In the genomic region with DNA sequence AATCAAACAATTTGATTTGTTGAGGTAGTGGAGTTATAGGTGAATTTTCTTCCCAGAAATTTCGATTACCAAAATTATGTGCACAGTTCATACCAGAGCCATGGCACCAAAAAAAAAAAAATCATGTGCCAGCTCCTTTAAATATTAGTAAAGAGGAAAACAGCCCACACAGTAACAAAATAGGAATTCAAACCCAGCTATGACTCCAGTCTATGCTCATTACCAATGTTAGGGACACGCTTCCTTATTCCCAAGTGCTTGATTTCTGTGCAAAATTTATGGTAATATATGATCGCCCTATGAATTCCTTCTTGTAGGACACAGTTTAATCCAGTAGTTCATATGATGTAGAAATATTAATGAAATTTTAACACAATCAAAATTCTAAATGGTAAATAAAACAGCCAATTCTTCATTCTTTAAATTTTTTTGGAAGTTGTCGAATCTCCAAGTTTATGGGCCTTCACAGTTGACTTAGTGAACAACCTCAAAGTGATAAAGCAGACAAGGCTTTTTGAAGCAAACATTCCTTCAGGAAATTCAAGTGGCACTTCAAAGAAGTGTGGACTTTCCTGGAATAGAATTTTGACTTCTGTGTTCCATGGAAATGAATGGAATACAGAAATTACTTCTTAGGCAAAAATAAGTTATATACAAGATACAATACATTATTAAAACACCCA, we compare ENCODE assay signal across 14 cellular contexts. TPM values are rescaled to one million over a fixed set of nuclear protein-coding genes. Genes with fewer than 3 reads are reported as not detected.
A peak's percentile ranks its signal among the peaks of the same experiment; 100 is the strongest.
DNase-seq lines count a peak whose midpoint lies in the region; ATAC-seq, FAIRE-seq and TF ChIP-seq lines count a peak whose summit lies in the region.
"Had no signal": no experiment of that assay in that cellular context is flagged by ENCODE, and none has a peak within 500 bp of the region (broad histone marks: within the 10 kb centered on the region; RNA-seq: fewer than 3 reads in every experiment).

No MANE protein-coding gene starts in this region.

- H3K4me1 Mint-ChIP-seq in activated naive CD8-positive, alpha-beta T cell (ENCODE audit: low read depth), result peaks cover 65% of the 10 kb centered on the region
- H3K4me1 Mint-ChIP-seq in activated naive CD8-positive, alpha-beta T cell treated with anti-CD3 and anti-CD28 coated beads for 36 hours, result peaks cover 52% of the 10 kb centered on the region

- peaks cover 0 to 3% of the 10 kb centered on the region in 2 donors for H3K36me3 ChIP-seq in kidney (ENCODE audit: control insufficient read depth in 1 of 2, insufficient read depth in 2 of 2, low read length in 2 of 2)
- peaks cover 9% of the 10 kb centered on the region for H3K36me3 ChIP-seq in thoracic aorta

- intact Hi-C loops in kidney (cut with DNase I), result no loop called here

- in situ Hi-C loops in astrocyte of the cerebellum (cut with HindIII; ENCODE audit: low sequenced_read_pairs), result no loop called here

- peaks cover 2% of the 10 kb centered on the region for H3K36me3 Mint-ChIP-seq in activated naive CD8-positive, alpha-beta T cell
- peaks cover 7% of the 10 kb centered on the region for H3K36me3 Mint-ChIP-seq in activated naive CD8-positive, alpha-beta T cell treated with anti-CD3 and anti-CD28 coated beads for 36 hours

- no peak for FAIRE-seq in kidney (lab: Jason Lieb, UNC)
- FAIRE-seq: GM12892 had no signal

- H3K27ac ChIP-seq in kidney (ENCODE audit: low read depth in 2 of 2, low read length in 2 of 2) (no peak overlapping the region), thoracic aorta (no peak overlapping the region)
- H3K27ac ChIP-seq: SJCRH30 had no signal

- H3K4me3 ChIP-seq in astrocyte of the cerebellum (ENCODE audit: low read depth, low read length) (peak overlapping the region; percentile 89), kidney (ENCODE audit: low read length in 2 of 2) (peak overlapping the region; percentile 93 to 95), thoracic aorta (peak overlapping the region; percentile 91)
- H3K4me3 ChIP-seq: SJCRH30 had no signal

- H3K9me3 ChIP-seq in kidney (ENCODE audit: control insufficient read depth in 1 of 2, low read length in 2 of 2) (no peaks in the 10 kb centered on the region), thoracic aorta (no peaks in the 10 kb centered on the region)
- H3K9me3 ChIP-seq: SJCRH30 had no signal

- H3K27ac Mint-ChIP-seq in activated naive CD8-positive, alpha-beta T cell, result no peak overlapping the region
- no peak overlapping the region for H3K27ac Mint-ChIP-seq in activated naive CD8-positive, alpha-beta T cell treated with anti-CD3 and anti-CD28 coated beads for 36 hours

- peaks cover 11 to 14% of the 10 kb centered on the region in 2 donors for H3K4me1 ChIP-seq in kidney (ENCODE audit: control insufficient read depth in 1 of 2, insufficient read depth in 1 of 2, low read depth in 1 of 2, low read length in 2 of 2)
- H3K4me1 ChIP-seq in thoracic aorta (ENCODE audit: control insufficient read depth in 1 of 2, low read depth in 2 of 2), result peaks cover 33 to 57% of the 10 kb centered on the region in 2 donors
- H3K4me1 ChIP-seq: SJCRH30 had no signal

- ATAC-seq in thoracic aorta (ENCODE audit: insufficient number of reproducible peaks, low FRiP score, low read depth), result no peak

- no peaks in the 10 kb centered on the region for H3K27me3 ChIP-seq in thoracic aorta (replicated peaks; ENCODE audit: insufficient read depth)
- H3K27me3 ChIP-seq: SJCRH30 had no signal

- peak overlapping the region; percentile 20 for H3K4me3 Mint-ChIP-seq in activated naive CD8-positive, alpha-beta T cell
- no peak overlapping the region for H3K4me3 Mint-ChIP-seq in activated naive CD8-positive, alpha-beta T cell treated with anti-CD3 and anti-CD28 coated beads for 36 hours

- H3K27me3 Mint-ChIP-seq in activated naive CD8-positive, alpha-beta T cell, result no peaks in the 10 kb centered on the region
- H3K27me3 Mint-ChIP-seq in activated naive CD8-positive, alpha-beta T cell treated with anti-CD3 and anti-CD28 coated beads for 36 hours, result no peaks in the 10 kb centered on the region
- H3K27me3 Mint-ChIP-seq: central memory CD8-positive, alpha-beta T cell had no signal

- no peaks in the 10 kb centered on the region for H3K9me3 Mint-ChIP-seq in activated naive CD8-positive, alpha-beta T cell (ENCODE audit: low read depth)
- no peaks in the 10 kb centered on the region for H3K9me3 Mint-ChIP-seq in activated naive CD8-positive, alpha-beta T cell treated with anti-CD3 and anti-CD28 coated beads for 36 hours
- H3K9me3 Mint-ChIP-seq: central memory CD8-positive, alpha-beta T cell had no signal

- DNase-seq in activated naive CD8-positive, alpha-beta T cell treated with anti-CD3 and anti-CD28 coated beads for 36 hours, result no peak
- DNase-seq in astrocyte of the cerebellum (ENCODE audit: low read depth) (no peak), kidney (no peak), thoracic aorta (ENCODE audit: low spot score) (no peak), AG08395 (ENCODE audit: low spot score) (no peak), NCI-H510A treated with DMSO at 0.1 percent for 48 hours (lab: John Stamatoyannopoulos, UW) (no peak), NCI-H774 (lab: John Stamatoyannopoulos, UW) (no peak)
- DNase-seq: H7, NCI-H2107, retina, SJCRH30 had no signal

- no peak overlapping the region for H3K9ac ChIP-seq in kidney (ENCODE audit: low read length in 2 of 2)

- no peak for TF ChIP-seq CTCF in astrocyte of the cerebellum (IDR thresholded peaks at IDR 0.05; ENCODE audit: low read depth, low read length, missing control alignments)
- TF ChIP-seq CTCF in kidney (IDR thresholded peaks at IDR 0.05; ENCODE audit: borderline replicate concordance, extremely low read depth, insufficient read depth), result no peak
- no peak for TF ChIP-seq CTCF in thoracic aorta (IDR thresholded peaks at IDR 0.05)

RNA-seq across cellular contexts. Expression of a gene that starts 1.9 kb away (rescaled TPM):
- total RNA-seq in activated naive CD8-positive, alpha-beta T cell treated with anti-CD3 and anti-CD28 coated beads for 36 hours, result 10 to 100 TPM; 57.1 to 59.0 TPM
- total RNA-seq in kidney (80.5 TPM), thoracic aorta (10 to 100 TPM; 45.9 to 74.1 TPM)
- polyA plus RNA-seq in kidney (ENCODE audit: insufficient read depth, low read depth, low replicate concordance), result 13.1 TPM

RNA-seq across cellular contexts. Expression of a gene that starts 6.3 kb away (rescaled TPM):
- 10 to 100 TPM; 54.6 to 56.5 TPM for total RNA-seq in activated naive CD8-positive, alpha-beta T cell treated with anti-CD3 and anti-CD28 coated beads for 36 hours
- total RNA-seq in kidney (44.2 TPM), thoracic aorta (100 to 1,000 TPM in 1 of 2 donors, 10 to 100 TPM in 1; 99.5 to 106 TPM)
- polyA plus RNA-seq in kidney (ENCODE audit: insufficient read depth, low read depth, low replicate concordance), result 20.8 TPM
